ENCODE assay signal across 30 cellular contexts in genomic region chr4:56067826-56068225, GRCh38.
"Had no signal": no experiment of that assay in that cellular context is flagged by ENCODE, and none has a peak within 500 bp of the region (broad histone marks: within the 10 kb centered on the region; RNA-seq: fewer than 3 reads in every experiment).

No MANE protein-coding gene starts in this region.

- H3K9ac ChIP-seq: neural progenitor cell had no signal

- H3K4me1 Mint-ChIP-seq: naive B cell; neural progenitor cell; stimulated activated memory B cell treated with anti-CD40 and anti-IgM and Interleukin-4, amounts not matched to agents 10 μg/mL and 1 μg/mL and 100 μg/mL, for 72 hours; stimulated activated naive CD8-positive, alpha-beta T cell treated with anti-CD3 and anti-CD28 coated beads, Interleukin-15, amount 100 ng/mL, for 72 hours had no signal

- H2AFZ ChIP-seq: neural progenitor cell had no signal

- H3K4me2 ChIP-seq: neural progenitor cell, smooth muscle cell had no signal

- H3K27me3 Mint-ChIP-seq: naive B cell; stimulated activated memory B cell treated with anti-CD40 and anti-IgM and Interleukin-4, amounts not matched to agents 10 μg/mL and 1 μg/mL and 100 μg/mL, for 72 hours; type B pancreatic cell had no signal

- H3K36me3 ChIP-seq: neural progenitor cell, neutrophil, pancreas, spleen, suprapubic skin, tibial artery, transverse colon, upper lobe of right lung, vagina had no signal

- DNase-seq: naive B cell; naive thymus-derived CD8-positive, alpha-beta T cell; nucleus accumbens; pancreas; psoas muscle; right cardiac atrium; spleen; stimulated activated CD4-positive, alpha-beta T cell treated with anti-CD3 and anti-CD28 coated beads, Interleukin-12 subunit alpha, Interleukin-12 subunit beta, amount 100 ng/mL, for 4 hours; stimulated activated CD4-positive, alpha-beta T cell treated with anti-CD3 and anti-CD28 coated beads, Interleukin-1b, Interleukin-23, amount 100 ng/mL, for 48 hours; stimulated activated CD4-positive, alpha-beta T cell treated with anti-CD3 and anti-CD28 coated beads, Interleukin-4, amount 100 ng/mL, for 1 hour; stimulated activated CD4-positive, alpha-beta T cell treated with anti-CD3 and anti-CD28 coated beads, Interleukin-4, amount 100 ng/mL, for 4 hours; stimulated activated CD8-positive, alpha-beta memory T cell treated with anti-CD3 and anti-CD28 coated beads, Interleukin-4, amount 100 ng/mL, for 48 hours; stimulated activated naive CD4-positive, alpha-beta T cell; stimulated activated naive CD8-positive, alpha-beta T cell treated with anti-CD3 and anti-CD28 coated beads, Interleukin-15, amount 100 ng/mL, for 72 hours; stimulated activated naive CD8-positive, alpha-beta T cell treated with anti-CD3 and anti-CD28 coated beads, Interleukin-15, Interleukin-2, amounts not matched to agents 100 U/mL and 50 U/mL, for 24 hours; substantia nigra; testis; tibial artery; transverse colon; upper lobe of right lung had no signal

- H3K4me1 ChIP-seq: neural progenitor cell, pancreas, psoas muscle, spleen, suprapubic skin, testis, tibial artery, transverse colon, upper lobe of right lung, vagina had no signal

- ATAC-seq: naive thymus-derived CD8-positive, alpha-beta T cell; natural killer cell treated with Interleukin-12 subunit alpha and Interleukin-12 subunit beta and Interleukin-15 and Interleukin-18, amount 100 ng/mL, for 72 hours; pancreas; psoas muscle; right cardiac atrium; sciatic nerve; stimulated activated memory B cell treated with anti-CD40 and anti-IgM and Interleukin-4, amounts not matched to agents 10 μg/mL and 1 μg/mL and 100 μg/mL, for 72 hours; stimulated activated naive CD8-positive, alpha-beta T cell treated with anti-CD3 and anti-CD28 coated beads, Interleukin-15, amount 100 ng/mL, for 72 hours; stimulated activated naive CD8-positive, alpha-beta T cell treated with anti-CD3 and anti-CD28 coated beads, Interleukin-15, Interleukin-2, amounts not matched to agents 100 U/mL and 50 U/mL, for 24 hours; upper lobe of right lung had no signal

- H3K27ac Mint-ChIP-seq: naive thymus-derived CD8-positive, alpha-beta T cell; natural killer cell treated with Interleukin-12 subunit alpha and Interleukin-12 subunit beta and Interleukin-15 and Interleukin-18, amount 100 ng/mL, for 72 hours; neural progenitor cell; stimulated activated memory B cell treated with anti-CD40 and anti-IgM and Interleukin-4, amounts not matched to agents 10 μg/mL and 1 μg/mL and 100 μg/mL, for 72 hours; stimulated activated naive CD8-positive, alpha-beta T cell treated with anti-CD3 and anti-CD28 coated beads, Interleukin-15, amount 100 ng/mL, for 72 hours; type B pancreatic cell had no signal

- H3K4me3 ChIP-seq: neural progenitor cell, pancreas, psoas muscle, skin epidermis, smooth muscle cell, spleen, suprapubic skin, testis, tibial artery, transverse colon, upper lobe of right lung, vagina had no signal

- H3K9me3 ChIP-seq: neutrophil, pancreas, psoas muscle, spleen, suprapubic skin, testis, tibial artery, transverse colon, upper lobe of right lung, vagina had no signal

- H3K4me3 Mint-ChIP-seq: naive B cell; naive thymus-derived CD8-positive, alpha-beta T cell; natural killer cell treated with Interleukin-12 subunit alpha and Interleukin-12 subunit beta and Interleukin-15 and Interleukin-18, amount 100 ng/mL, for 72 hours; neural progenitor cell; stimulated activated memory B cell treated with anti-CD40 and anti-IgM and Interleukin-4, amounts not matched to agents 10 μg/mL and 1 μg/mL and 100 μg/mL, for 72 hours; stimulated activated naive CD8-positive, alpha-beta T cell treated with anti-CD3 and anti-CD28 coated beads, Interleukin-15, amount 100 ng/mL, for 72 hours; type B pancreatic cell had no signal

- H3K9me3 Mint-ChIP-seq: naive thymus-derived CD8-positive, alpha-beta T cell; natural killer cell treated with Interleukin-12 subunit alpha and Interleukin-12 subunit beta and Interleukin-15 and Interleukin-18, amount 100 ng/mL, for 72 hours; stimulated activated naive CD8-positive, alpha-beta T cell treated with anti-CD3 and anti-CD28 coated beads, Interleukin-15, amount 100 ng/mL, for 72 hours had no signal

- H3K27ac ChIP-seq: neural progenitor cell, neutrophil, pancreas, psoas muscle, skin epidermis, spleen, suprapubic skin, testis, tibial artery, transverse colon, upper lobe of right lung, vagina had no signal

- H3K27me3 ChIP-seq: neural progenitor cell, neutrophil, pancreas, spleen, suprapubic skin, testis, tibial artery, transverse colon, upper lobe of right lung, vagina had no signal

- H3K36me3 Mint-ChIP-seq: naive B cell; naive thymus-derived CD8-positive, alpha-beta T cell; natural killer cell treated with Interleukin-12 subunit alpha and Interleukin-12 subunit beta and Interleukin-15 and Interleukin-18, amount 100 ng/mL, for 72 hours; stimulated activated memory B cell treated with anti-CD40 and anti-IgM and Interleukin-4, amounts not matched to agents 10 μg/mL and 1 μg/mL and 100 μg/mL, for 72 hours had no signal

- FAIRE-seq: pancreas had no signal
